ENCODE assay signal across 11 cellular contexts in the genomic region with DNA sequence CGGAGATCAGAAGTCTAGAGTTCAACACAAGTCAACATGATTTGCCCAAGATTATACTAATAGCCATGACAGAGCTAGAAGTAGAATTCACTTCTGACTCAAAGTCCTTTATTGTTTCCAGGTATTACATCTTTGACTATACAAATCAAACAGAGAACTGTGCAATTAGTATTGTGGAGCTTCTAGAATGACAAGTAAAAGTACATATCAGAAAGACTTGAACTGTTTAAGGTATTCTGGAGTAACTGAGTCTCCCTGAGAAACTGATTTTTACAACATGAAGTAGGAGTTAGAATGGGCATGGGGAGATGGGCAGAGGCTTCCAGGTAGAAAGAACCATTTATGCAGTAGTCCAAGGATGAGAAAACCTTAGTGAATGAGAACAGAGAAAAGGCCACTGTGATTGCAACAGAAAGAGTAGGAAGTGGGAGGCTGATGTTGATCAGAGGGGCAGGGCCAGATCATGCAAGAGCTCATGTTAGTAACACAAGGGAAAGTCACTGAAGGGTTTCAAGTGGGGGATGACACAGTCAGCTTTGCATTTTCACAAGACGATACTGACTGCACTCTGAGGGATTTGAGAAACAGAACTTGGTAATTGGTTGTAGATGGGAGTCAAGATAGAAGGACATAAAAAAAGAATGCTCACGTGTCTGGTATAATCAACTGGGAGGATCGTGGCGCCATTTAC.
A peak's percentile ranks its signal among the peaks of the same experiment; 100 is the strongest.
DNase-seq lines count a peak whose midpoint lies in the region; ATAC-seq and TF ChIP-seq lines count a peak whose summit lies in the region.
"Had no signal": no experiment of that assay in that cellular context is flagged by ENCODE, and none has a peak within 500 bp of the region (broad histone marks: within the 10 kb centered on the region; RNA-seq: fewer than 3 reads in every experiment).

No MANE protein-coding gene starts in this region.

- POLR2A ChIA-PET in GM10248 (lab: Yijun Ruan, JAX): no interaction called here

- no peak for TF ChIP-seq CTCF in GM10248 (IDR thresholded peaks at IDR 0.05; ENCODE audit: control extremely low read depth, extremely low read depth, low read depth, missing control alignments)
- no peak for TF ChIP-seq CTCF in omental fat pad (IDR thresholded peaks at IDR 0.05)

- ATAC-seq in GM19397 (IDR thresholded peaks at IDR 0.05; ENCODE audit: unreplicated experiment) (peak; percentile 84), HG03095 (IDR thresholded peaks at IDR 0.05; ENCODE audit: unreplicated experiment) (peak; percentile 85), omental fat pad (ENCODE audit: low FRiP score) (no peak)
- ATAC-seq: heart left ventricle had no signal

- CTCF ChIA-PET in GM10248 (lab: Yijun Ruan, JAX): interaction anchor here (0.7 to 1.7 kb wide), 4 partner anchors 11 to 196 kb away, joined by 3 to 6 read pairs (median 4); no protein-coding TSS in a partner anchor

- DNase-seq in GM10248 (ENCODE audit: extremely low spot score) (peak; percentile 24), SKM-1 (lab: John Stamatoyannopoulos, UW; ENCODE audit: unreplicated experiment) (peak; percentile 92), NCI-H1694 treated with DMSO at 0.1 percent for 48 hours (lab: John Stamatoyannopoulos, UW) (no peak), SK-N-DZ (ENCODE audit: low spot score) (no peak), omental fat pad (ENCODE audit: low spot score) (no peak)
- no peak for DNase-seq in stimulated activated naive CD4-positive, alpha-beta T cell (lab: John Stamatoyannopoulos, UW)
- DNase-seq: central memory CD4-positive, alpha-beta T cell; heart left ventricle; natural killer cell had no signal

Comparison
In these comparisons a context has a peak if more than half of its experiments do, and no peak if none do; other contexts are left out.
1. DNase-seq: peak in GM10248 (single experiment) and SKM-1 (single experiment); none in NCI-H1694 treated with DMSO at 0.1 percent for 48 hours (single experiment), stimulated activated naive CD4-positive, alpha-beta T cell (0 of 6), SK-N-DZ (single experiment) and omental fat pad (single experiment).